Comparison of ENCODE assay signal across 9 cellular contexts in genomic region chr7:116499168-116500070, GRCh38. TPM values are rescaled to one million over a fixed set of nuclear protein-coding genes. Genes with fewer than 3 reads are reported as not detected.
DNase-seq lines count a peak whose midpoint lies in the region; ATAC-seq and TF ChIP-seq lines count a peak whose summit lies in the region.
"Had no signal": no experiment of that assay in that cellular context is flagged by ENCODE, and none has a peak within 500 bp of the region (broad histone marks: within the 10 kb centered on the region; RNA-seq: fewer than 3 reads in every experiment).

CAV2 (plus strand) TSS chr7:116499738; CDS start chr7:116499782, 44 bp downstream.

- peak; percentile 35 to 54 for DNase-seq in NCI-H2081 (lab: John Stamatoyannopoulos, UW)
- DNase-seq in NCI-H2081 treated with DMSO at 0.1 percent for 48 hours (lab: John Stamatoyannopoulos, UW): no peak
- DNase-seq in T-helper 17 cell: peak in 1 of 3 donors; percentile 12
- no peak for DNase-seq in effector memory CD4-positive, alpha-beta T cell
- DNase-seq in lower leg skin (ENCODE audit: low spot score in 2 of 2): peak; percentile 48 to 91
- DNase-seq in NCI-H2171 treated with DMSO at 0.1 percent for 48 hours (lab: John Stamatoyannopoulos, UW): no peak

- TF ChIP-seq CTCF in lower leg skin (IDR thresholded peaks at IDR 0.05): no peak

- WGBS in lower leg skin, 2 donors: 2 to 14% methylated on average over 10 to 45 of the region's 85 CpGs

- H3K4me1 Mint-ChIP-seq in T-helper 17 cell: peaks cover 9% of the 10 kb centered on the region

- TF ChIP-seq POLR2A in lower leg skin (IDR thresholded peaks at IDR 0.05): peak in 1 of 2 donors; percentile 13

- H3K36me3 Mint-ChIP-seq in T-helper 17 cell (ENCODE audit: low read depth): peaks cover 6% of the 10 kb centered on the region

- H3K4me3 ChIP-seq in effector memory CD4-positive, alpha-beta T cell (ENCODE audit: insufficient read depth, low read depth, low read length, poor library complexity, severe bottlenecking): peak within 1 kb of the TSS; percentile 50
- H3K4me3 ChIP-seq in lower leg skin (ENCODE audit: low read depth, poor library complexity, severe bottlenecking) (peak within 1 kb of the TSS; percentile 82), subcutaneous abdominal adipose tissue (ENCODE audit: low read depth in 1 of 5, low read length in 5 of 5) (peak within 1 kb of the TSS; percentile 75 to 99 (median 94))
- H3K4me3 ChIP-seq: BLaER1 treated with 17β-estradiol and CSF1 and Interleukin-3, amounts not matched to agents 10 nM and 100 nM had no signal

- H3K4me1 ChIP-seq in effector memory CD4-positive, alpha-beta T cell (ENCODE audit: control insufficient read depth, insufficient read depth, low read length, poor library complexity, severe bottlenecking): peaks cover 7% of the 10 kb centered on the region
- H3K4me1 ChIP-seq in subcutaneous abdominal adipose tissue (ENCODE audit: control insufficient read depth in 5 of 5, insufficient read depth in 5 of 5, low read length in 5 of 5): peaks cover 2 to 49% (median 35%) of the 10 kb centered on the region in 5 donors
- H3K4me1 ChIP-seq: BLaER1 treated with 17β-estradiol and CSF1 and Interleukin-3, amounts not matched to agents 10 nM and 100 nM had no signal

- peak within 1 kb of the TSS; percentile 92 for H3K4me3 Mint-ChIP-seq in T-helper 17 cell

- H3K36me3 ChIP-seq in effector memory CD4-positive, alpha-beta T cell (ENCODE audit: control insufficient read depth, insufficient read depth, low read length): no peaks in the 10 kb centered on the region
- H3K36me3 ChIP-seq in subcutaneous abdominal adipose tissue (ENCODE audit: control insufficient read depth in 5 of 5, insufficient read depth in 5 of 5, low read length in 5 of 5): no peaks in the 10 kb centered on the region
- H3K36me3 ChIP-seq: BLaER1 treated with 17β-estradiol and CSF1 and Interleukin-3, amounts not matched to agents 10 nM and 100 nM had no signal

- H3K9ac ChIP-seq in subcutaneous abdominal adipose tissue (ENCODE audit: low read length in 5 of 5): peak within 1 kb of the TSS; percentile 81 to 99 (median 93)
- H3K9ac ChIP-seq: BLaER1 treated with 17β-estradiol and CSF1 and Interleukin-3, amounts not matched to agents 10 nM and 100 nM had no signal

- no peak within 1 kb of the TSS for H3K27ac ChIP-seq in effector memory CD4-positive, alpha-beta T cell (ENCODE audit: insufficient read depth, low read length, poor library complexity, severe bottlenecking)
- peak within 1 kb of the TSS; percentile 98 for H3K27ac ChIP-seq in subcutaneous abdominal adipose tissue (ENCODE audit: low read depth, low read length)
- H3K27ac ChIP-seq: BLaER1 treated with 17β-estradiol and CSF1 and Interleukin-3, amounts not matched to agents 10 nM and 100 nM had no signal

- ATAC-seq in HG02938 (IDR thresholded peaks at IDR 0.05; ENCODE audit: unreplicated experiment): peak; percentile 36
- peak; percentile 50 for ATAC-seq in T-helper 17 cell

- H3K27ac Mint-ChIP-seq in T-helper 17 cell: no peak within 1 kb of the TSS

- H3K9me3 ChIP-seq in T-helper 17 cell (ENCODE audit: control insufficient read depth, low read length, poor library complexity, severe bottlenecking) (no peaks in the 10 kb centered on the region), subcutaneous abdominal adipose tissue (ENCODE audit: control insufficient read depth in 5 of 5, low read length in 5 of 5) (no peaks in the 10 kb centered on the region)
- no peaks in the 10 kb centered on the region for H3K9me3 ChIP-seq in effector memory CD4-positive, alpha-beta T cell (ENCODE audit: control insufficient read depth, low read length)

- peaks cover 51% of the 10 kb centered on the region for H3K27me3 Mint-ChIP-seq in T-helper 17 cell

- intact Hi-C loops in lower leg skin (cut with DNase I; ENCODE audit: low total_unique reads): loop anchor here (5.0 kb wide), 1 partner anchor 242 kb away; no protein-coding TSS in a partner anchor

- peaks cover 23% of the 10 kb centered on the region for H3K27me3 ChIP-seq in effector memory CD4-positive, alpha-beta T cell (replicated peaks; ENCODE audit: control insufficient read depth, insufficient read depth, low read length, poor library complexity, severe bottlenecking)
- no peaks in the 10 kb centered on the region for H3K27me3 ChIP-seq in subcutaneous abdominal adipose tissue (ENCODE audit: control insufficient read depth in 5 of 5, insufficient read depth in 4 of 5, low read length in 5 of 5)
- H3K27me3 ChIP-seq: BLaER1 treated with 17β-estradiol and CSF1 and Interleukin-3, amounts not matched to agents 10 nM and 100 nM had no signal

RNA-seq across cellular contexts. Expression of gene CAV2, which starts in this region (rescaled TPM):
- total RNA-seq in T-helper 17 cell (1 to 10 TPM in 1 of 2 donors, under 1 TPM in 1; 0.32 to 3.1 TPM), lower leg skin (10 to 100 TPM; 47.3 to 72.1 (median 67.7) TPM)

Comparison
In these comparisons a context has a peak if more than half of its experiments do, and no peak if none do; other contexts are left out.
1. RNA of gene CAV2 (total RNA-seq): 47.3 to 72.1 TPM in lower leg skin; 0.32 to 3.1 TPM in T-helper 17 cell; every median in the first group is over 10 times any median in the second.
2. DNase-seq: peak in NCI-H2081 (2 of 2) and lower leg skin (2 of 2); none in NCI-H2081 treated with DMSO at 0.1 percent for 48 hours (single experiment), effector memory CD4-positive, alpha-beta T cell (0 of 3) and NCI-H2171 treated with DMSO at 0.1 percent for 48 hours (single experiment).
3. Peak in every context shown above with its lines, with median percentiles within 50 percentile points of each other: H3K4me3 ChIP-seq.